23 cellular contexts compared by ENCODE assay signal in genomic region chr7:74037609-74038008, GRCh38. TPM values are rescaled to one million over a fixed set of nuclear protein-coding genes. Genes with fewer than 3 reads are reported as not detected.
DNase-seq lines count a peak whose midpoint lies in the region; ATAC-seq and TF ChIP-seq lines count a peak whose summit lies in the region.
"Had no signal": no experiment of that assay in that cellular context is flagged by ENCODE, and none has a peak within 500 bp of the region (broad histone marks: within the 10 kb centered on the region; RNA-seq: fewer than 3 reads in every experiment).

No MANE protein-coding gene starts in this region.

- 71% methylated on average over 8 of the region's 8 CpGs for WGBS in esophagus muscularis mucosa

- no peaks in the 10 kb centered on the region for H3K9me3 Mint-ChIP-seq in nephron progenitor cell
- H3K9me3 Mint-ChIP-seq: activated CD4-positive, alpha-beta T cell treated with anti-CD3 and anti-CD28 coated beads, Interleukin-2, amount 10 ng/mL, durations not matched to agents 24 days and 14 days; activated naive CD8-positive, alpha-beta T cell treated with anti-CD3 and anti-CD28 coated beads for 36 hours; activated T-helper 17 cell treated with anti-CD3 and anti-CD28 coated beads, Interleukin-2, amount 50 U/mL, for 72 hours; CD4-positive, alpha-beta T cell; natural killer cell; stimulated activated naive CD8-positive, alpha-beta T cell treated with anti-CD3 and anti-CD28 coated beads, Interleukin-15, Interleukin-2, amounts not matched to agents 100 ng/mL and 50 ng/mL, for 24 hours had no signal

- peaks cover 38% of the 10 kb centered on the region for H3K4me1 Mint-ChIP-seq in nephron progenitor cell
- H3K4me1 Mint-ChIP-seq: activated CD4-positive, alpha-beta T cell treated with anti-CD3 and anti-CD28 coated beads, Interleukin-2, amount 10 ng/mL, durations not matched to agents 24 days and 14 days; activated naive CD8-positive, alpha-beta T cell treated with anti-CD3 and anti-CD28 coated beads for 36 hours; activated T-helper 17 cell treated with anti-CD3 and anti-CD28 coated beads, Interleukin-2, amount 50 U/mL, for 72 hours; natural killer cell had no signal

- intact Hi-C loops in esophagus muscularis mucosa (cut with DNase I): no loop called here
- intact Hi-C loops in tibial artery (cut with DNase I; ENCODE audit: low total_unique reads): loop anchor here (10.0 kb wide), 1 partner anchor 293 kb away; no protein-coding TSS in a partner anchor

- H3K36me3 ChIP-seq in Peyer's patch: no peaks in the 10 kb centered on the region
- peaks cover 42 to 83% (median 60%) of the 10 kb centered on the region in 4 donors for H3K36me3 ChIP-seq in esophagus muscularis mucosa
- H3K36me3 ChIP-seq in tibial artery: peaks cover 81 to 83% (median 83%) of the 10 kb centered on the region in 3 donors

- H3K9me3 ChIP-seq in Peyer's patch: no peaks in the 10 kb centered on the region
- no peaks in the 10 kb centered on the region for H3K9me3 ChIP-seq in esophagus muscularis mucosa
- H3K9me3 ChIP-seq in tibial artery: no peaks in the 10 kb centered on the region
- H3K9me3 ChIP-seq: body of pancreas, spleen had no signal

- H3K4me1 ChIP-seq in Peyer's patch (peaks cover 0 to 11% (median 0%) of the 10 kb centered on the region in 4 donors), esophagus muscularis mucosa (peaks cover 32 to 68% (median 65%) of the 10 kb centered on the region in 4 donors), tibial artery (peaks cover 0 to 98% (median 79%) of the 10 kb centered on the region in 4 donors)

- no peak for TF ChIP-seq CTCF in Peyer's patch (IDR thresholded peaks at IDR 0.05)
- TF ChIP-seq CTCF in esophagus muscularis mucosa (IDR thresholded peaks at IDR 0.05): no peak
- no peak for TF ChIP-seq CTCF in nephron progenitor cell (IDR thresholded peaks at IDR 0.05)
- no peak for TF ChIP-seq CTCF in tibial artery (IDR thresholded peaks at IDR 0.05)

- H3K4me3 Mint-ChIP-seq in nephron progenitor cell: no peak overlapping the region
- H3K4me3 Mint-ChIP-seq: activated CD4-positive, alpha-beta T cell treated with anti-CD3 and anti-CD28 coated beads, Interleukin-2, amount 10 ng/mL, durations not matched to agents 24 days and 14 days; activated naive CD8-positive, alpha-beta T cell treated with anti-CD3 and anti-CD28 coated beads for 36 hours; activated T-helper 17 cell treated with anti-CD3 and anti-CD28 coated beads, Interleukin-2, amount 50 U/mL, for 72 hours; CD4-positive, alpha-beta T cell; natural killer cell; stimulated activated naive CD8-positive, alpha-beta T cell treated with anti-CD3 and anti-CD28 coated beads, Interleukin-15, Interleukin-2, amounts not matched to agents 100 ng/mL and 50 ng/mL, for 24 hours had no signal

- peak overlapping the region in 3 of 4 donors; percentile 17 to 45 (median 17) for H3K27ac ChIP-seq in Peyer's patch
- H3K27ac ChIP-seq in esophagus muscularis mucosa (replicated peaks in 1 of 4): peak overlapping the region; percentile 46 to 71 (median 60)
- H3K27ac ChIP-seq in tibial artery: peak overlapping the region; percentile 98
- H3K27ac ChIP-seq: HL-60, spleen had no signal

- H3K4me3 ChIP-seq in Peyer's patch: no peak overlapping the region
- no peak overlapping the region for H3K4me3 ChIP-seq in esophagus muscularis mucosa
- H3K4me3 ChIP-seq in tibial artery: no peak overlapping the region
- H3K4me3 ChIP-seq: body of pancreas, spleen had no signal

- no peak for ATAC-seq in GM19023 (IDR thresholded peaks at IDR 0.05; ENCODE audit: unreplicated experiment)
- ATAC-seq: activated T-helper 17 cell treated with anti-CD3 and anti-CD28 coated beads, Interleukin-2, amount 50 U/mL, for 72 hours; body of pancreas; natural killer cell had no signal

- TF ChIP-seq POLR2A in Peyer's patch (IDR thresholded peaks at IDR 0.05) (no peak), esophagus muscularis mucosa (IDR thresholded peaks at IDR 0.05; ENCODE audit: low read depth) (no peak)

- DNase-seq in Peyer's patch (no peak), esophagus muscularis mucosa (ENCODE audit: extremely low spot score) (no peak), nephron progenitor cell (no peak), tibial artery (peak in 1 of 2 donors; percentile 81), Kasumi-1 (lab: John Stamatoyannopoulos, UW) (no peak), COR-L47 (lab: John Stamatoyannopoulos, UW) (no peak), midbrain (lab: John Stamatoyannopoulos, UW) (no peak)
- DNase-seq: activated CD4-positive, alpha-beta T cell treated with anti-CD3 and anti-CD28 coated beads, Interleukin-2, amount 10 ng/mL, durations not matched to agents 24 days and 14 days; activated naive CD8-positive, alpha-beta T cell treated with anti-CD3 and anti-CD28 coated beads for 36 hours; CD4-positive, alpha-beta T cell; DMS153; GDM1; mesendoderm; natural killer cell; NCI-H1436; NCI-H526 treated with DMSO at 0.1 percent for 48 hours; spleen; stimulated activated CD4-positive, alpha-beta T cell treated with anti-CD3 and anti-CD28 coated beads, Interleukin-4, amount 100 ng/mL, for 24 hours had no signal

- TF ChIP-seq EP300 in esophagus muscularis mucosa (IDR thresholded peaks at IDR 0.05): no peak

- H3K27me3 ChIP-seq in Peyer's patch (no peaks in the 10 kb centered on the region), esophagus muscularis mucosa (no peaks in the 10 kb centered on the region), tibial artery (no peaks in the 10 kb centered on the region)
- H3K27me3 ChIP-seq: body of pancreas, spleen had no signal

- no peaks in the 10 kb centered on the region for H3K36me3 Mint-ChIP-seq in nephron progenitor cell (ENCODE audit: low read depth)
- H3K36me3 Mint-ChIP-seq: activated naive CD8-positive, alpha-beta T cell treated with anti-CD3 and anti-CD28 coated beads for 36 hours; natural killer cell had no signal

- H3K27ac Mint-ChIP-seq in nephron progenitor cell: peak overlapping the region; percentile 7
- H3K27ac Mint-ChIP-seq: activated CD4-positive, alpha-beta T cell treated with anti-CD3 and anti-CD28 coated beads, Interleukin-2, amount 10 ng/mL, durations not matched to agents 24 days and 14 days; activated naive CD8-positive, alpha-beta T cell treated with anti-CD3 and anti-CD28 coated beads for 36 hours; activated T-helper 17 cell treated with anti-CD3 and anti-CD28 coated beads, Interleukin-2, amount 50 U/mL, for 72 hours; CD4-positive, alpha-beta T cell; natural killer cell; stimulated activated naive CD8-positive, alpha-beta T cell treated with anti-CD3 and anti-CD28 coated beads, Interleukin-15, Interleukin-2, amounts not matched to agents 100 ng/mL and 50 ng/mL, for 24 hours had no signal

- no peaks in the 10 kb centered on the region for H3K27me3 Mint-ChIP-seq in nephron progenitor cell (ENCODE audit: low read depth, poor library complexity)
- H3K27me3 Mint-ChIP-seq: activated CD4-positive, alpha-beta T cell treated with anti-CD3 and anti-CD28 coated beads, Interleukin-2, amount 10 ng/mL, durations not matched to agents 24 days and 14 days; activated T-helper 17 cell treated with anti-CD3 and anti-CD28 coated beads, Interleukin-2, amount 50 U/mL, for 72 hours; stimulated activated naive CD8-positive, alpha-beta T cell treated with anti-CD3 and anti-CD28 coated beads, Interleukin-15, Interleukin-2, amounts not matched to agents 100 ng/mL and 50 ng/mL, for 24 hours had no signal

RNA-seq across cellular contexts. Expression of gene ELN, which starts 9.6 kb away (rescaled TPM):
- 100 to 1,000 TPM in 1 of 4 donors, 10 to 100 TPM in 3; 11.5 to 210 (median 27.9) TPM for total RNA-seq in Peyer's patch
- 100 to 1,000 TPM; 337 to 646 (median 447) TPM for total RNA-seq in esophagus muscularis mucosa
- total RNA-seq: activated CD4-positive, alpha-beta T cell treated with anti-CD3 and anti-CD28 coated beads, Interleukin-2, amount 10 ng/mL, durations not matched to agents 24 days and 14 days; activated naive CD8-positive, alpha-beta T cell treated with anti-CD3 and anti-CD28 coated beads for 36 hours; activated T-helper 17 cell treated with anti-CD3 and anti-CD28 coated beads, Interleukin-2, amount 50 U/mL, for 72 hours; CD4-positive, alpha-beta T cell had no signal

RNA-seq across cellular contexts. Expression of gene LIMK1, which starts 46.0 kb away (rescaled TPM):
- total RNA-seq in Peyer's patch: 10 to 100 TPM in 2 of 4 donors, 1 to 10 TPM in 2; 3.7 to 38.0 (median 11.7) TPM
- total RNA-seq in esophagus muscularis mucosa: 10 to 100 TPM in 3 of 4 donors, 1 to 10 TPM in 1; 10.0 to 19.3 (median 11.9) TPM

Comparison
In these comparisons a context has a peak if more than half of its experiments do, and no peak if none do; other contexts are left out.
1. H3K27ac ChIP-seq: peak in every context shown above with its lines; median percentile 98 in tibial artery; 60 in esophagus muscularis mucosa; 17 in Peyer's patch.